ENCODE assay signal across 1 cellular context in the genomic region with DNA sequence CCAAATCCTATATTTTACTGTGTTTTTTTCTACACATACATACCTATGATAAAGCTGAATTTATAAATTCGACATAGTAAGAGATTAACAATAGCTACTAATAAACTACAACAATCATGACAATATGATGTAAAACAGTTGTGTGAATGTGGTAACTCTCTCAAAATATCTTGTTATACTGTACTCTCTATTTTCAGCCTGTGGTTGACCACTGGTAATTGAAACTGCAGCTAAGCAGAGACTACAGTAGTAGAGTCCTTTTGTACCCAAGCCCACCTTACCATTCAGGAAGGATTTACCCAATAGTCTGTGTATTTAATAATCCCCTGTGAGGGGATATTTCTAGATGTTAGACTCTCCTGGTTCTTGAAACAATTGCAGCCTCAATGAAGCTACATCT.
TF ChIP-seq lines count a peak whose summit lies in the region.

No MANE protein-coding gene starts in this region.

TF ChIP-seq in GM12878, 131 proteins besides CTCF, POLR2A, EP300 and RAD21:
- TF ChIP-seq SUZ12 (IDR thresholded peaks at IDR 0.05; ENCODE audit: unreplicated experiment) = no peak
- no peak for TF ChIP-seq ZSCAN29 (IDR thresholded peaks at IDR 0.05)
- no peak for TF ChIP-seq NFYA (IDR thresholded peaks at IDR 0.05; ENCODE audit: borderline replicate concordance, low read depth, low read length)
- no peak for TF ChIP-seq RFX5 (IDR thresholded peaks at IDR 0.05; ENCODE audit: low read depth, low read length)
- TF ChIP-seq RUNX3 (IDR thresholded peaks at IDR 0.05; ENCODE audit: low read length) = peak; percentile 45
